In genomic region chr7:118183586-118184391, GRCh38 we compare ENCODE assay signal across 1 cellular context.
TF ChIP-seq lines count a peak whose summit lies in the region.

Gene LSM8, plus strand, starts transcription at chr7:118184164. Its CDS starts 60 bp downstream, at chr7:118184224.

TF ChIP-seq in K562, 482 proteins besides CTCF, POLR2A, EP300 and RAD21 (continued from another document and continues in another):
- TF ChIP-seq, protein P1, sequence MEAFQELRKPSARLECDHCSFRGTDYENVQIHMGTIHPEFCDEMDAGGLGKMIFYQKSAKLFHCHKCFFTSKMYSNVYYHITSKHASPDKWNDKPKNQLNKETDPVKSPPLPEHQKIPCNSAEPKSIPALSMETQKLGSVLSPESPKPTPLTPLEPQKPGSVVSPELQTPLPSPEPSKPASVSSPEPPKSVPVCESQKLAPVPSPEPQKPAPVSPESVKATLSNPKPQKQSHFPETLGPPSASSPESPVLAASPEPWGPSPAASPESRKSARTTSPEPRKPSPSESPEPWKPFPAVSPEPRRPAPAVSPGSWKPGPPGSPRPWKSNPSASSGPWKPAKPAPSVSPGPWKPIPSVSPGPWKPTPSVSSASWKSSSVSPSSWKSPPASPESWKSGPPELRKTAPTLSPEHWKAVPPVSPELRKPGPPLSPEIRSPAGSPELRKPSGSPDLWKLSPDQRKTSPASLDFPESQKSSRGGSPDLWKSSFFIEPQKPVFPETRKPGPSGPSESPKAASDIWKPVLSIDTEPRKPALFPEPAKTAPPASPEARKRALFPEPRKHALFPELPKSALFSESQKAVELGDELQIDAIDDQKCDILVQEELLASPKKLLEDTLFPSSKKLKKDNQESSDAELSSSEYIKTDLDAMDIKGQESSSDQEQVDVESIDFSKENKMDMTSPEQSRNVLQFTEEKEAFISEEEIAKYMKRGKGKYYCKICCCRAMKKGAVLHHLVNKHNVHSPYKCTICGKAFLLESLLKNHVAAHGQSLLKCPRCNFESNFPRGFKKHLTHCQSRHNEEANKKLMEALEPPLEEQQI (IDR thresholded peaks at IDR 0.05), result peak; percentile 28
- TF ChIP-seq, protein P2, sequence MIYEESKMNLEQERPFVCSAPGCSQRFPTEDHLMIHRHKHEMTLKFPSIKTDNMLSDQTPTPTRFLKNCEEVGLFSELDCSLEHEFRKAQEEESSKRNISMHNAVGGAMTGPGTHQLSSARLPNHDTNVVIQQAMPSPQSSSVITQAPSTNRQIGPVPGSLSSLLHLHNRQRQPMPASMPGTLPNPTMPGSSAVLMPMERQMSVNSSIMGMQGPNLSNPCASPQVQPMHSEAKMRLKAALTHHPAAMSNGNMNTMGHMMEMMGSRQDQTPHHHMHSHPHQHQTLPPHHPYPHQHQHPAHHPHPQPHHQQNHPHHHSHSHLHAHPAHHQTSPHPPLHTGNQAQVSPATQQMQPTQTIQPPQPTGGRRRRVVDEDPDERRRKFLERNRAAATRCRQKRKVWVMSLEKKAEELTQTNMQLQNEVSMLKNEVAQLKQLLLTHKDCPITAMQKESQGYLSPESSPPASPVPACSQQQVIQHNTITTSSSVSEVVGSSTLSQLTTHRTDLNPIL (CRISPR knock-in tag; IDR thresholded peaks at IDR 0.05), result 0 out of 2 replicates have a peak, but pooled peaks have one; percentile 64
- TF ChIP-seq C11orf30 (IDR thresholded peaks at IDR 0.05; ENCODE audit: low read depth) (peak; percentile 68; the same call in 1 of the 2 replicates), BCOR (IDR thresholded peaks at IDR 0.05) (peak; percentile 60; the same call in 1 of the 2 replicates), PRPF4 (IDR thresholded peaks at IDR 0.05; ENCODE audit: insufficient read depth, low read depth, low read length, poor library complexity, severe bottlenecking) (peak; percentile 86), CTBP1 (IDR thresholded peaks at IDR 0.05; ENCODE audit: borderline replicate concordance) (peak; percentile 68; the same call in 1 of the 2 replicates), FOXA3 (CRISPR knock-in tag; conservative IDR thresholded peaks at IDR 0.05 in 1 of 2, IDR thresholded peaks at IDR 0.05 in 1 of 2) (no peak), SAFB2 (IDR thresholded peaks at IDR 0.05; ENCODE audit: borderline replicate concordance, low read depth, low read length, severe bottlenecking) (no peak), TCF7L2 (IDR thresholded peaks at IDR 0.05; ENCODE audit: low read depth, low read length) (no peak), CHD4 (IDR thresholded peaks at IDR 0.05; ENCODE audit: insufficient read depth, insufficient replicate concordance, low read depth, low read length, poor library complexity, severe bottlenecking) (no peak), HNRNPK (IDR thresholded peaks at IDR 0.05; ENCODE audit: low read depth, low read length, poor library complexity, severe bottlenecking) (no peak), GTF2E2 (tag; IDR thresholded peaks at IDR 0.05) (peak; percentile 98), SRSF7 (optimal IDR thresholded peaks at IDR 0.05; ENCODE audit: low read depth, low read length) (no peak), RBBP5 (IDR thresholded peaks at IDR 0.05; ENCODE audit: borderline replicate concordance, insufficient read depth, low read length, poor library complexity, severe bottlenecking) (peak; percentile 100), NELFE (IDR thresholded peaks at IDR 0.05; ENCODE audit: insufficient read depth, insufficient read length) (no peak), FOXA1 (IDR thresholded peaks at IDR 0.05; ENCODE audit: borderline replicate concordance) (no peak), SIX5 (IDR thresholded peaks at IDR 0.05; ENCODE audit: borderline replicate concordance in 1 of 2, insufficient read depth in 1 of 2, low read depth in 1 of 2, low read length in 2 of 2) (no peak), FIP1L1 (IDR thresholded peaks at IDR 0.05; ENCODE audit: low read depth, low read length, poor library complexity, severe bottlenecking) (peak; percentile 93), RFX1 (IDR thresholded peaks at IDR 0.05) (no peak), MNT (conservative IDR thresholded peaks at IDR 0.05) (peak; percentile 25 to 78; a peak in 2 of 4 replicates), ZBTB33 (CRISPR knock-in tag; IDR thresholded peaks at IDR 0.05) (peak; percentile 35; the same call in 1 of the 2 replicates)
- TF ChIP-seq, protein P3, sequence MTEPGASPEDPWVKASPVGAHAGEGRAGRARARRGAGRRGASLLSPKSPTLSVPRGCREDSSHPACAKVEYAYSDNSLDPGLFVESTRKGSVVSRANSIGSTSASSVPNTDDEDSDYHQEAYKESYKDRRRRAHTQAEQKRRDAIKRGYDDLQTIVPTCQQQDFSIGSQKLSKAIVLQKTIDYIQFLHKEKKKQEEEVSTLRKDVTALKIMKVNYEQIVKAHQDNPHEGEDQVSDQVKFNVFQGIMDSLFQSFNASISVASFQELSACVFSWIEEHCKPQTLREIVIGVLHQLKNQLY (CRISPR knock-in tag; conservative IDR thresholded peaks at IDR 0.05), result no peak; a peak in 1 of 4 replicates
- TF ChIP-seq, protein P4, sequence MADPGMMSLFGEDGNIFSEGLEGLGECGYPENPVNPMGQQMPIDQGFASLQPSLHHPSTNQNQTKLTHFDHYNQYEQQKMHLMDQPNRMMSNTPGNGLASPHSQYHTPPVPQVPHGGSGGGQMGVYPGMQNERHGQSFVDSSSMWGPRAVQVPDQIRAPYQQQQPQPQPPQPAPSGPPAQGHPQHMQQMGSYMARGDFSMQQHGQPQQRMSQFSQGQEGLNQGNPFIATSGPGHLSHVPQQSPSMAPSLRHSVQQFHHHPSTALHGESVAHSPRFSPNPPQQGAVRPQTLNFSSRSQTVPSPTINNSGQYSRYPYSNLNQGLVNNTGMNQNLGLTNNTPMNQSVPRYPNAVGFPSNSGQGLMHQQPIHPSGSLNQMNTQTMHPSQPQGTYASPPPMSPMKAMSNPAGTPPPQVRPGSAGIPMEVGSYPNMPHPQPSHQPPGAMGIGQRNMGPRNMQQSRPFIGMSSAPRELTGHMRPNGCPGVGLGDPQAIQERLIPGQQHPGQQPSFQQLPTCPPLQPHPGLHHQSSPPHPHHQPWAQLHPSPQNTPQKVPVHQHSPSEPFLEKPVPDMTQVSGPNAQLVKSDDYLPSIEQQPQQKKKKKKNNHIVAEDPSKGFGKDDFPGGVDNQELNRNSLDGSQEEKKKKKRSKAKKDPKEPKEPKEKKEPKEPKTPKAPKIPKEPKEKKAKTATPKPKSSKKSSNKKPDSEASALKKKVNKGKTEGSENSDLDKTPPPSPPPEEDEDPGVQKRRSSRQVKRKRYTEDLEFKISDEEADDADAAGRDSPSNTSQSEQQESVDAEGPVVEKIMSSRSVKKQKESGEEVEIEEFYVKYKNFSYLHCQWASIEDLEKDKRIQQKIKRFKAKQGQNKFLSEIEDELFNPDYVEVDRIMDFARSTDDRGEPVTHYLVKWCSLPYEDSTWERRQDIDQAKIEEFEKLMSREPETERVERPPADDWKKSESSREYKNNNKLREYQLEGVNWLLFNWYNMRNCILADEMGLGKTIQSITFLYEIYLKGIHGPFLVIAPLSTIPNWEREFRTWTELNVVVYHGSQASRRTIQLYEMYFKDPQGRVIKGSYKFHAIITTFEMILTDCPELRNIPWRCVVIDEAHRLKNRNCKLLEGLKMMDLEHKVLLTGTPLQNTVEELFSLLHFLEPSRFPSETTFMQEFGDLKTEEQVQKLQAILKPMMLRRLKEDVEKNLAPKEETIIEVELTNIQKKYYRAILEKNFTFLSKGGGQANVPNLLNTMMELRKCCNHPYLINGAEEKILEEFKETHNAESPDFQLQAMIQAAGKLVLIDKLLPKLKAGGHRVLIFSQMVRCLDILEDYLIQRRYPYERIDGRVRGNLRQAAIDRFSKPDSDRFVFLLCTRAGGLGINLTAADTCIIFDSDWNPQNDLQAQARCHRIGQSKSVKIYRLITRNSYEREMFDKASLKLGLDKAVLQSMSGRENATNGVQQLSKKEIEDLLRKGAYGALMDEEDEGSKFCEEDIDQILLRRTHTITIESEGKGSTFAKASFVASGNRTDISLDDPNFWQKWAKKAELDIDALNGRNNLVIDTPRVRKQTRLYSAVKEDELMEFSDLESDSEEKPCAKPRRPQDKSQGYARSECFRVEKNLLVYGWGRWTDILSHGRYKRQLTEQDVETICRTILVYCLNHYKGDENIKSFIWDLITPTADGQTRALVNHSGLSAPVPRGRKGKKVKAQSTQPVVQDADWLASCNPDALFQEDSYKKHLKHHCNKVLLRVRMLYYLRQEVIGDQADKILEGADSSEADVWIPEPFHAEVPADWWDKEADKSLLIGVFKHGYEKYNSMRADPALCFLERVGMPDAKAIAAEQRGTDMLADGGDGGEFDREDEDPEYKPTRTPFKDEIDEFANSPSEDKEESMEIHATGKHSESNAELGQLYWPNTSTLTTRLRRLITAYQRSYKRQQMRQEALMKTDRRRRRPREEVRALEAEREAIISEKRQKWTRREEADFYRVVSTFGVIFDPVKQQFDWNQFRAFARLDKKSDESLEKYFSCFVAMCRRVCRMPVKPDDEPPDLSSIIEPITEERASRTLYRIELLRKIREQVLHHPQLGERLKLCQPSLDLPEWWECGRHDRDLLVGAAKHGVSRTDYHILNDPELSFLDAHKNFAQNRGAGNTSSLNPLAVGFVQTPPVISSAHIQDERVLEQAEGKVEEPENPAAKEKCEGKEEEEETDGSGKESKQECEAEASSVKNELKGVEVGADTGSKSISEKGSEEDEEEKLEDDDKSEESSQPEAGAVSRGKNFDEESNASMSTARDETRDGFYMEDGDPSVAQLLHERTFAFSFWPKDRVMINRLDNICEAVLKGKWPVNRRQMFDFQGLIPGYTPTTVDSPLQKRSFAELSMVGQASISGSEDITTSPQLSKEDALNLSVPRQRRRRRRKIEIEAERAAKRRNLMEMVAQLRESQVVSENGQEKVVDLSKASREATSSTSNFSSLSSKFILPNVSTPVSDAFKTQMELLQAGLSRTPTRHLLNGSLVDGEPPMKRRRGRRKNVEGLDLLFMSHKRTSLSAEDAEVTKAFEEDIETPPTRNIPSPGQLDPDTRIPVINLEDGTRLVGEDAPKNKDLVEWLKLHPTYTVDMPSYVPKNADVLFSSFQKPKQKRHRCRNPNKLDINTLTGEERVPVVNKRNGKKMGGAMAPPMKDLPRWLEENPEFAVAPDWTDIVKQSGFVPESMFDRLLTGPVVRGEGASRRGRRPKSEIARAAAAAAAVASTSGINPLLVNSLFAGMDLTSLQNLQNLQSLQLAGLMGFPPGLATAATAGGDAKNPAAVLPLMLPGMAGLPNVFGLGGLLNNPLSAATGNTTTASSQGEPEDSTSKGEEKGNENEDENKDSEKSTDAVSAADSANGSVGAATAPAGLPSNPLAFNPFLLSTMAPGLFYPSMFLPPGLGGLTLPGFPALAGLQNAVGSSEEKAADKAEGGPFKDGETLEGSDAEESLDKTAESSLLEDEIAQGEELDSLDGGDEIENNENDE (IDR thresholded peaks at IDR 0.05; ENCODE audit: low read depth, low read length), result no peak
- TF ChIP-seq, protein P5, sequence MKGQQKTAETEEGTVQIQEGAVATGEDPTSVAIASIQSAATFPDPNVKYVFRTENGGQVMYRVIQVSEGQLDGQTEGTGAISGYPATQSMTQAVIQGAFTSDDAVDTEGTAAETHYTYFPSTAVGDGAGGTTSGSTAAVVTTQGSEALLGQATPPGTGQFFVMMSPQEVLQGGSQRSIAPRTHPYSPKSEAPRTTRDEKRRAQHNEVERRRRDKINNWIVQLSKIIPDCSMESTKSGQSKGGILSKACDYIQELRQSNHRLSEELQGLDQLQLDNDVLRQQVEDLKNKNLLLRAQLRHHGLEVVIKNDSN (CRISPR knock-in tag; IDR thresholded peaks at IDR 0.05), result no peak
- TF ChIP-seq, protein P6, sequence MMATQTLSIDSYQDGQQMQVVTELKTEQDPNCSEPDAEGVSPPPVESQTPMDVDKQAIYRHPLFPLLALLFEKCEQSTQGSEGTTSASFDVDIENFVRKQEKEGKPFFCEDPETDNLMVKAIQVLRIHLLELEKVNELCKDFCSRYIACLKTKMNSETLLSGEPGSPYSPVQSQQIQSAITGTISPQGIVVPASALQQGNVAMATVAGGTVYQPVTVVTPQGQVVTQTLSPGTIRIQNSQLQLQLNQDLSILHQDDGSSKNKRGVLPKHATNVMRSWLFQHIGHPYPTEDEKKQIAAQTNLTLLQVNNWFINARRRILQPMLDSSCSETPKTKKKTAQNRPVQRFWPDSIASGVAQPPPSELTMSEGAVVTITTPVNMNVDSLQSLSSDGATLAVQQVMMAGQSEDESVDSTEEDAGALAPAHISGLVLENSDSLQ (IDR thresholded peaks at IDR 0.05), result no peak
- TF ChIP-seq, protein P7, sequence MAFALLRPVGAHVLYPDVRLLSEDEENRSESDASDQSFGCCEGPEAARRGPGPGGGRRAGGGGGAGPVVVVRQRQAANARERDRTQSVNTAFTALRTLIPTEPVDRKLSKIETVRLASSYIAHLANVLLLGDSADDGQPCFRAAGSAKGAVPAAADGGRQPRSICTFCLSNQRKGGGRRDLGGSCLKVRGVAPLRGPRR (CRISPR knock-in tag; IDR thresholded peaks at IDR 0.05), result no peak
